Comparison of ENCODE assay signal across 15 cellular contexts in genomic region chr7:35831208-35831607, GRCh38. TPM values are rescaled to one million over a fixed set of nuclear protein-coding genes. Genes with fewer than 3 reads are reported as not detected.
A peak's percentile ranks its signal among the peaks of the same experiment; 100 is the strongest.
DNase-seq lines count a peak whose midpoint lies in the region; ATAC-seq and TF ChIP-seq lines count a peak whose summit lies in the region.
"Had no signal": no experiment of that assay in that cellular context is flagged by ENCODE, and none has a peak within 500 bp of the region (broad histone marks: within the 10 kb centered on the region; RNA-seq: fewer than 3 reads in every experiment).

No MANE protein-coding gene starts in this region.

- H3K9me3 ChIP-seq in skeletal muscle satellite cell (replicated peaks; ENCODE audit: low read length) (no peaks in the 10 kb centered on the region), upper lobe of left lung (no peaks in the 10 kb centered on the region), ovary (no peaks in the 10 kb centered on the region)

- H3K27ac ChIP-seq in upper lobe of left lung, result no peak overlapping the region
- no peak overlapping the region for H3K27ac ChIP-seq in ovary
- H3K27ac ChIP-seq: 22Rv1 had no signal

- intact Hi-C loops in ovary (cut with DNase I), result no loop called here

- peaks cover 10% of the 10 kb centered on the region for H3K36me3 Mint-ChIP-seq in activated naive CD8-positive, alpha-beta T cell
- H3K36me3 Mint-ChIP-seq in activated naive CD8-positive, alpha-beta T cell treated with anti-CD3 and anti-CD28 coated beads for 36 hours, result peaks cover 30% of the 10 kb centered on the region
- H3K36me3 Mint-ChIP-seq in WTC11, result peaks cover 5% of the 10 kb centered on the region

- peak overlapping the region; percentile 14 for H3K9ac ChIP-seq in skeletal muscle satellite cell (ENCODE audit: low read depth, low read length)

- H3K4me2 ChIP-seq in skeletal muscle satellite cell (ENCODE audit: low read length), result peak overlapping the region; percentile 14

- no peak for DNase-seq in activated naive CD8-positive, alpha-beta T cell treated with anti-CD3 and anti-CD28 coated beads for 36 hours
- no peak for DNase-seq in WTC11 (ENCODE audit: low spot score)
- peak; percentile 3 for DNase-seq in kidney glomerular epithelial cell (lab: John Stamatoyannopoulos, UW)
- no peak for DNase-seq in upper lobe of left lung
- DNase-seq in ovary, result no peak
- DNase-seq: activated CD4-positive, alpha-beta T cell treated with anti-CD3 and anti-CD28 coated beads for 1 hour; activated T-cell treated with anti-CD3 and anti-CD28 coated beads, Interleukin-2, amount 50 U/mL, for 48 hours; DMS53; NCI-H1105 treated with DMSO at 0.1 percent for 48 hours; NCI-H748 treated with DMSO at 0.1 percent for 48 hours; stimulated activated CD4-positive, alpha-beta T cell treated with anti-CD3 and anti-CD28 coated beads, Interleukin-4, amount 100 ng/mL, for 4 hours had no signal

- H3K4me1 Mint-ChIP-seq in activated naive CD8-positive, alpha-beta T cell (ENCODE audit: low read depth), result peaks cover 76% of the 10 kb centered on the region
- H3K4me1 Mint-ChIP-seq in activated naive CD8-positive, alpha-beta T cell treated with anti-CD3 and anti-CD28 coated beads for 36 hours, result peaks cover 59% of the 10 kb centered on the region
- peaks cover 32% of the 10 kb centered on the region for H3K4me1 Mint-ChIP-seq in WTC11

- no peaks in the 10 kb centered on the region for H3K27me3 Mint-ChIP-seq in activated naive CD8-positive, alpha-beta T cell
- H3K27me3 Mint-ChIP-seq in activated naive CD8-positive, alpha-beta T cell treated with anti-CD3 and anti-CD28 coated beads for 36 hours, result no peaks in the 10 kb centered on the region
- no peaks in the 10 kb centered on the region for H3K27me3 Mint-ChIP-seq in WTC11 (ENCODE audit: low read depth)

- peaks cover 19% of the 10 kb centered on the region for H3K4me1 ChIP-seq in skeletal muscle satellite cell (ENCODE audit: control insufficient read depth, insufficient read depth, low read length)
- peaks cover 14 to 35% (median 24%) of the 10 kb centered on the region in 4 donors for H3K4me1 ChIP-seq in upper lobe of left lung
- peaks cover 4% of the 10 kb centered on the region for H3K4me1 ChIP-seq in ovary (ENCODE audit: insufficient read depth)

- no peak for TF ChIP-seq CTCF in WTC11 (IDR thresholded peaks at IDR 0.05)
- TF ChIP-seq CTCF in upper lobe of left lung (IDR thresholded peaks at IDR 0.05), result no peak
- no peak for TF ChIP-seq CTCF in ovary (IDR thresholded peaks at IDR 0.05)

- CTCF ChIA-PET in WTC11 (lab: Charles Lee), result no interaction called here

- TF ChIP-seq POLR2A in upper lobe of left lung (IDR thresholded peaks at IDR 0.05) (no peak), ovary (IDR thresholded peaks at IDR 0.05) (no peak)

- ATAC-seq in WTC11 (no peak), GM21381 (IDR thresholded peaks at IDR 0.05; ENCODE audit: unreplicated experiment) (no peak), upper lobe of left lung (ENCODE audit: low FRiP score in 2 of 2) (no peak)

- no peaks in the 10 kb centered on the region for H3K9me3 Mint-ChIP-seq in activated naive CD8-positive, alpha-beta T cell (ENCODE audit: low read depth)
- H3K9me3 Mint-ChIP-seq in activated naive CD8-positive, alpha-beta T cell treated with anti-CD3 and anti-CD28 coated beads for 36 hours, result peaks cover 2% of the 10 kb centered on the region
- H3K9me3 Mint-ChIP-seq in WTC11, result no peaks in the 10 kb centered on the region

- H3K27ac Mint-ChIP-seq in activated naive CD8-positive, alpha-beta T cell, result peak overlapping the region; percentile 1
- no peak overlapping the region for H3K27ac Mint-ChIP-seq in activated naive CD8-positive, alpha-beta T cell treated with anti-CD3 and anti-CD28 coated beads for 36 hours
- peak overlapping the region; percentile 85 for H3K27ac Mint-ChIP-seq in WTC11

- H3K4me3 Mint-ChIP-seq in activated naive CD8-positive, alpha-beta T cell, result no peak overlapping the region
- H3K4me3 Mint-ChIP-seq in activated naive CD8-positive, alpha-beta T cell treated with anti-CD3 and anti-CD28 coated beads for 36 hours, result no peak overlapping the region
- no peak overlapping the region for H3K4me3 Mint-ChIP-seq in WTC11

- H3K4me3 ChIP-seq in skeletal muscle satellite cell (ENCODE audit: low read length) (no peak overlapping the region), upper lobe of left lung (no peak overlapping the region), ovary (no peak overlapping the region)

- TF ChIP-seq EP300 in upper lobe of left lung (IDR thresholded peaks at IDR 0.05) (no peak), ovary (IDR thresholded peaks at IDR 0.05) (no peak)

- POLR2A ChIA-PET in WTC11 (lab: Charles Lee), result no interaction called here

- H3K36me3 ChIP-seq in skeletal muscle satellite cell (ENCODE audit: insufficient read depth, low read length) (peaks cover 34% of the 10 kb centered on the region), upper lobe of left lung (peaks cover 0 to 22% (median 2%) of the 10 kb centered on the region in 4 donors), ovary (no peaks in the 10 kb centered on the region)

- H3K27me3 ChIP-seq in skeletal muscle satellite cell (ENCODE audit: control insufficient read depth, insufficient read depth, low read length) (no peaks in the 10 kb centered on the region), upper lobe of left lung (no peaks in the 10 kb centered on the region), ovary (no peaks in the 10 kb centered on the region)

TF ChIP-seq in WTC11, 78 proteins besides CTCF, POLR2A, EP300 and RAD21:
- TF ChIP-seq ZNF396 (CRISPR knock-in tag; IDR thresholded peaks at IDR 0.05; ENCODE audit: borderline replicate concordance) (no peak), ATF3 (CRISPR knock-in tag; conservative IDR thresholded peaks at IDR 0.05) (no peak), PRDM15 (CRISPR knock-in tag; IDR thresholded peaks at IDR 0.05) (no peak), SP1 (CRISPR knock-in tag; conservative IDR thresholded peaks at IDR 0.05) (no peak), IRF1 (CRISPR knock-in tag; IDR thresholded peaks at IDR 0.05) (no peak), FOXK1 (CRISPR knock-in tag; IDR thresholded peaks at IDR 0.05) (no peak), CREB1 (CRISPR knock-in tag; IDR thresholded peaks at IDR 0.05) (no peak), ZNF671 (CRISPR knock-in tag; IDR thresholded peaks at IDR 0.05) (no peak), ZNF423 (CRISPR knock-in tag; IDR thresholded peaks at IDR 0.05) (no peak), NFE2L1 (CRISPR knock-in tag; IDR thresholded peaks at IDR 0.05) (no peak)

RNA-seq across cellular contexts. Expression of gene SEPTIN7, which starts 30.4 kb away (rescaled TPM):
- total RNA-seq in activated naive CD8-positive, alpha-beta T cell treated with anti-CD3 and anti-CD28 coated beads for 36 hours, result 100 to 1,000 TPM; 245 to 256 TPM
- total RNA-seq in WTC11 (2021) (153 to 161 TPM (median 158 TPM) in 3 replicates), upper lobe of left lung (100 to 1,000 TPM in 5 of 6 donors, 10 to 100 TPM in 1; 47.1 to 215 (median 142) TPM), ovary (100 to 1,000 TPM; 141 to 266 (median 234) TPM)
- total RNA-seq in skeletal muscle satellite cell (2012; rRNA removed), result 146 and 151 TPM in 2 replicates
- polyA plus RNA-seq in ovary, result 100 to 1,000 TPM; 213 to 356 TPM
